Comparison of ENCODE assay signal across 13 cellular contexts in genomic region chr9:137665697-137666504, GRCh38. TPM values are rescaled to one million over a fixed set of nuclear protein-coding genes. Genes with fewer than 3 reads are reported as not detected.
DNase-seq lines count a peak whose midpoint lies in the region; ATAC-seq and TF ChIP-seq lines count a peak whose summit lies in the region.
"Had no signal": no experiment of that assay in that cellular context is flagged by ENCODE, and none has a peak within 500 bp of the region (broad histone marks: within the 10 kb centered on the region; RNA-seq: fewer than 3 reads in every experiment).

No MANE protein-coding gene starts in this region.

- H3K27me3 ChIP-seq in BLaER1 treated with 17β-estradiol and CSF1 and Interleukin-3, amounts not matched to agents 10 nM and 100 nM = no peaks in the 10 kb centered on the region
- H3K27me3 ChIP-seq in iPS-18a (ENCODE audit: control insufficient read depth, insufficient read depth, low read length) = no peaks in the 10 kb centered on the region

- no peaks in the 10 kb centered on the region for H3K9me3 ChIP-seq in BLaER1 treated with 17β-estradiol and CSF1 and Interleukin-3, amounts not matched to agents 10 nM and 100 nM (replicated peaks in 1 of 11)
- no peaks in the 10 kb centered on the region for H3K9me3 ChIP-seq in iPS-18a (ENCODE audit: control insufficient read depth, low read depth, low read length)

- peaks cover 31 to 68% (median 57%) of the 10 kb centered on the region in 10 experiments for H3K4me1 ChIP-seq in BLaER1 treated with 17β-estradiol and CSF1 and Interleukin-3, amounts not matched to agents 10 nM and 100 nM
- peaks cover 57% of the 10 kb centered on the region for H3K4me1 ChIP-seq in iPS-18a (ENCODE audit: control insufficient read depth, low read depth, low read length)

- no peak overlapping the region for H3K4me3 ChIP-seq in BLaER1 treated with 17β-estradiol and CSF1 and Interleukin-3, amounts not matched to agents 10 nM and 100 nM
- H3K4me3 ChIP-seq in iPS-18a (ENCODE audit: low read length) = peak overlapping the region; percentile 5
- H3K4me3 ChIP-seq: PC-9 had no signal

- peak overlapping the region in 7 of 11 experiments; percentile 2 to 47 (median 38); a peak in 8 of 22 replicates for H3K4me2 ChIP-seq in BLaER1 treated with 17β-estradiol and CSF1 and Interleukin-3, amounts not matched to agents 10 nM and 100 nM
- H3K4me2 ChIP-seq: PC-9 had no signal

- H3K4me1 Mint-ChIP-seq in progenitor cell of endocrine pancreas (ENCODE audit: low read depth) = peaks cover 53% of the 10 kb centered on the region

- H3K27ac Mint-ChIP-seq in progenitor cell of endocrine pancreas = peak overlapping the region; percentile 90

- H4K20me1 ChIP-seq in BLaER1 treated with 17β-estradiol and CSF1 and Interleukin-3, amounts not matched to agents 10 nM and 100 nM = peaks cover 95 to 100% (median 100%) of the 10 kb centered on the region in 11 experiments

- H3K27ac ChIP-seq in BLaER1 treated with 17β-estradiol and CSF1 and Interleukin-3, amounts not matched to agents 10 nM and 100 nM = no peak overlapping the region
- H3K27ac ChIP-seq in iPS-18a (ENCODE audit: low read length) = peak overlapping the region; percentile 85
- H3K27ac ChIP-seq: PC-9 had no signal

- ATAC-seq in esophagus mucosa = no peak
- ATAC-seq: HCT116 had no signal

- peaks cover 31 to 76% (median 58%) of the 10 kb centered on the region in 11 experiments for H3K36me3 ChIP-seq in BLaER1 treated with 17β-estradiol and CSF1 and Interleukin-3, amounts not matched to agents 10 nM and 100 nM
- H3K36me3 ChIP-seq in iPS-18a (ENCODE audit: control insufficient read depth, low read depth, low read length) = no peaks in the 10 kb centered on the region

- H3K27me3 Mint-ChIP-seq in progenitor cell of endocrine pancreas = no peaks in the 10 kb centered on the region

- no peaks in the 10 kb centered on the region for H3K9me3 Mint-ChIP-seq in progenitor cell of endocrine pancreas (ENCODE audit: low read depth)

- peaks cover 11% of the 10 kb centered on the region for H3K36me3 Mint-ChIP-seq in progenitor cell of endocrine pancreas (ENCODE audit: insufficient read depth)

- H3K4me3 Mint-ChIP-seq in progenitor cell of endocrine pancreas (ENCODE audit: low read depth) = no peak overlapping the region

- peak in 40 of 56 donors; percentile 16 to 78 (median 43) for DNase-seq in amygdala (lab: John Stamatoyannopoulos, UW)
- no peak for DNase-seq in progenitor cell of endocrine pancreas (ENCODE audit: low spot score, unreplicated experiment)
- no peak for DNase-seq in activated CD4-positive, alpha-beta T cell treated with anti-CD3 and anti-CD28 coated beads for 1 hour
- DNase-seq in GM19238 (ENCODE audit: insufficient read length, low spot score) = no peak
- no peak for DNase-seq in NCI-H2107 treated with DMSO at 0.1 percent for 48 hours (lab: John Stamatoyannopoulos, UW; ENCODE audit: unreplicated experiment)
- DNase-seq: activated effector memory CD4-positive, alpha-beta T cell treated with anti-CD3 and anti-CD28 coated beads, Interleukin-2, amount 50 U/mL, for 16 hours; MV-4-11; PC-9; stimulated activated CD4-positive, alpha-beta T cell treated with anti-CD3 and anti-CD28 coated beads, Interleukin-1b, Interleukin-23, amount 100 ng/mL, for 48 hours had no signal

- TF ChIP-seq CTCF in progenitor cell of endocrine pancreas (IDR thresholded peaks at IDR 0.05; ENCODE audit: unreplicated experiment) = peak; percentile 30

- H3K9ac ChIP-seq in BLaER1 treated with 17β-estradiol and CSF1 and Interleukin-3, amounts not matched to agents 10 nM and 100 nM = no peak overlapping the region
- H3K9ac ChIP-seq in iPS-18a (ENCODE audit: low read length) = peak overlapping the region; percentile 5

RNA-seq across cellular contexts. Expression of gene EHMT1, which starts 47.1 kb away (rescaled TPM):
- total RNA-seq in progenitor cell of endocrine pancreas (159 and 167 TPM in 2 replicates), esophagus mucosa (48.0 TPM)

Comparison
In these comparisons a context has a peak if more than half of its experiments do, and no peak if none do; other contexts are left out.
1. DNase-seq: peak in amygdala (40 of 56); none in progenitor cell of endocrine pancreas (single experiment), activated CD4-positive, alpha-beta T cell treated with anti-CD3 and anti-CD28 coated beads for 1 hour (single experiment), GM19238 (single experiment) and NCI-H2107 treated with DMSO at 0.1 percent for 48 hours (single experiment).